In the genomic region with DNA sequence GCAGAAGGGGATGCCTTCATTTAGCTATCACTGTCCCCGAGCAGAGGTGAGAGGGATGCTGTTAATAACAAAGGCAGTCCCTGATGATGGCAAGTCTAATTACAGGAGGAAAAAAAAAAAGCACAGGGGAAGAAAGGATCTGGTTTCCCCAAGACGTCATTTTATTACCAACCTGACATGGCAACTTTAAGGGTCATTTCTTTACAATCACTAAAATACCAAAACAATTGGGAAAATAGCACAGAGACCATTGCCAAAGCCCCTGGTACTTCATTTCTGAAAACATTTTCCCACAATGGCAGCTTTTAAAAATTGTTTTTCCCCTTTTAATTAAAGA, we compare ENCODE assay signal across 1 cellular context.
TF ChIP-seq lines count a peak whose summit lies in the region.

No MANE protein-coding gene starts in this region.

TF ChIP-seq in GM23338, 12 proteins besides CTCF, POLR2A, EP300 and RAD21 (continued from another document):
- TF ChIP-seq, protein P1, sequence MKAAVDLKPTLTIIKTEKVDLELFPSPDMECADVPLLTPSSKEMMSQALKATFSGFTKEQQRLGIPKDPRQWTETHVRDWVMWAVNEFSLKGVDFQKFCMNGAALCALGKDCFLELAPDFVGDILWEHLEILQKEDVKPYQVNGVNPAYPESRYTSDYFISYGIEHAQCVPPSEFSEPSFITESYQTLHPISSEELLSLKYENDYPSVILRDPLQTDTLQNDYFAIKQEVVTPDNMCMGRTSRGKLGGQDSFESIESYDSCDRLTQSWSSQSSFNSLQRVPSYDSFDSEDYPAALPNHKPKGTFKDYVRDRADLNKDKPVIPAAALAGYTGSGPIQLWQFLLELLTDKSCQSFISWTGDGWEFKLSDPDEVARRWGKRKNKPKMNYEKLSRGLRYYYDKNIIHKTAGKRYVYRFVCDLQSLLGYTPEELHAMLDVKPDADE (IDR thresholded peaks at IDR 0.05): no peak
- TF ChIP-seq, protein P2, sequence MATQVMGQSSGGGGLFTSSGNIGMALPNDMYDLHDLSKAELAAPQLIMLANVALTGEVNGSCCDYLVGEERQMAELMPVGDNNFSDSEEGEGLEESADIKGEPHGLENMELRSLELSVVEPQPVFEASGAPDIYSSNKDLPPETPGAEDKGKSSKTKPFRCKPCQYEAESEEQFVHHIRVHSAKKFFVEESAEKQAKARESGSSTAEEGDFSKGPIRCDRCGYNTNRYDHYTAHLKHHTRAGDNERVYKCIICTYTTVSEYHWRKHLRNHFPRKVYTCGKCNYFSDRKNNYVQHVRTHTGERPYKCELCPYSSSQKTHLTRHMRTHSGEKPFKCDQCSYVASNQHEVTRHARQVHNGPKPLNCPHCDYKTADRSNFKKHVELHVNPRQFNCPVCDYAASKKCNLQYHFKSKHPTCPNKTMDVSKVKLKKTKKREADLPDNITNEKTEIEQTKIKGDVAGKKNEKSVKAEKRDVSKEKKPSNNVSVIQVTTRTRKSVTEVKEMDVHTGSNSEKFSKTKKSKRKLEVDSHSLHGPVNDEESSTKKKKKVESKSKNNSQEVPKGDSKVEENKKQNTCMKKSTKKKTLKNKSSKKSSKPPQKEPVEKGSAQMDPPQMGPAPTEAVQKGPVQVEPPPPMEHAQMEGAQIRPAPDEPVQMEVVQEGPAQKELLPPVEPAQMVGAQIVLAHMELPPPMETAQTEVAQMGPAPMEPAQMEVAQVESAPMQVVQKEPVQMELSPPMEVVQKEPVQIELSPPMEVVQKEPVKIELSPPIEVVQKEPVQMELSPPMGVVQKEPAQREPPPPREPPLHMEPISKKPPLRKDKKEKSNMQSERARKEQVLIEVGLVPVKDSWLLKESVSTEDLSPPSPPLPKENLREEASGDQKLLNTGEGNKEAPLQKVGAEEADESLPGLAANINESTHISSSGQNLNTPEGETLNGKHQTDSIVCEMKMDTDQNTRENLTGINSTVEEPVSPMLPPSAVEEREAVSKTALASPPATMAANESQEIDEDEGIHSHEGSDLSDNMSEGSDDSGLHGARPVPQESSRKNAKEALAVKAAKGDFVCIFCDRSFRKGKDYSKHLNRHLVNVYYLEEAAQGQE (IDR thresholded peaks at IDR 0.05; ENCODE audit: unreplicated experiment): no peak
- TF ChIP-seq CREB1 (CRISPR knock-in tag; IDR thresholded peaks at IDR 0.05; ENCODE audit: low read depth) (no peak), EZH2 (IDR thresholded peaks at IDR 0.05; ENCODE audit: low read depth, unreplicated experiment) (no peak), STAT1 (IDR thresholded peaks at IDR 0.05; ENCODE audit: unreplicated experiment) (no peak), NANOG (IDR thresholded peaks at IDR 0.05; ENCODE audit: borderline replicate concordance) (no peak), EZH2phosphoT487 (IDR thresholded peaks at IDR 0.05; ENCODE audit: unreplicated experiment) (no peak), ZNF331 (CRISPR knock-in tag; IDR thresholded peaks at IDR 0.05; ENCODE audit: low read depth) (no peak), ZNF114 (CRISPR knock-in tag; IDR thresholded peaks at IDR 0.05) (no peak)
